ENCODE assay signal across 15 cellular contexts in genomic region chr16:12178251-12178990, GRCh38.
DNase-seq lines count a peak whose midpoint lies in the region; ATAC-seq, FAIRE-seq and TF ChIP-seq lines count a peak whose summit lies in the region.
"Had no signal": no experiment of that assay in that cellular context is flagged by ENCODE, and none has a peak within 500 bp of the region (broad histone marks: within the 10 kb centered on the region; RNA-seq: fewer than 3 reads in every experiment).

No MANE protein-coding gene starts in this region.

- FAIRE-seq in GM12878 (lab: Jason Lieb, UNC): no peak
- FAIRE-seq: small intestine had no signal

- CTCF ChIA-PET in GM12878 (lab: Yijun Ruan, JAX): interaction anchor here (0.9 kb wide), 1 partner anchor 12 kb away, joined by 3 read pairs; no protein-coding TSS in a partner anchor

- SMC1A ChIA-PET in GM12878 (lab: Charles Lee; ENCODE audit: uncharacterized antibody, unreplicated experiment): interaction anchor here (1.1 kb wide), 1 partner anchor 14 kb away, joined by 3 read pairs; no protein-coding TSS in a partner anchor

- H3K27me3 ChIP-seq in GM12878 (replicated peaks in 1 of 2; ENCODE audit: control insufficient read depth in 2 of 2, insufficient read depth in 2 of 2, low read length in 1 of 2): no peaks in the 10 kb centered on the region
- H3K27me3 ChIP-seq in rectal smooth muscle tissue (ENCODE audit: control insufficient read depth, insufficient read depth, low read length): no peaks in the 10 kb centered on the region
- no peaks in the 10 kb centered on the region for H3K27me3 ChIP-seq in GM23338 (ENCODE audit: insufficient read depth)
- H3K27me3 ChIP-seq: breast epithelium had no signal

- no peak for ATAC-seq in GM12878
- ATAC-seq in GM23338: no peak
- no peak for ATAC-seq in HG03342 (IDR thresholded peaks at IDR 0.05; ENCODE audit: unreplicated experiment)
- ATAC-seq: activated T-cell treated with anti-CD3 and anti-CD28 coated beads, Interleukin-2, amount 50 U/mL, for 4 hours; left lobe of liver had no signal

- peaks cover 5% of the 10 kb centered on the region for H3K27me3 Mint-ChIP-seq in GM23338 (ENCODE audit: insufficient read depth, low read depth, poor library complexity)

- H3F3A ChIP-seq in GM23338 (replicated peaks; ENCODE audit: low read depth): 0 out of 2 replicates have a peak, but pooled peaks cover 4% of the 10 kb centered on the region

- H3K9me3 Mint-ChIP-seq in GM23338: no peaks in the 10 kb centered on the region
- H3K9me3 Mint-ChIP-seq: activated T-cell treated with anti-CD3 and anti-CD28 coated beads, Interleukin-2, amount 50 U/mL, for 4 hours had no signal

- TSS peak; percentile 39 for BruUV-seq in GM12878 (replicated peaks; lab: Mats Ljungman, UMichigan)

- H3K9ac ChIP-seq in GM12878 (ENCODE audit: control insufficient read depth, insufficient read depth, low read length) (no peak overlapping the region), rectal smooth muscle tissue (ENCODE audit: low read length) (no peak overlapping the region)

- no peak for TF ChIP-seq RAD21 in GM12878 (IDR thresholded peaks at IDR 0.05; ENCODE audit: insufficient read depth, low read depth, low read length)

- no peaks in the 10 kb centered on the region for H3K9me2 ChIP-seq in GM23338 (ENCODE audit: insufficient read depth)

- DNase-seq in EH (ENCODE audit: low read depth) (peak; percentile 57), GM12878 (ENCODE audit: low read depth, low spot score) (no peak), inferior parietal cortex (ENCODE audit: extremely low spot score) (peak; percentile 59), GM23338 (ENCODE audit: low spot score) (no peak), coronary artery (ENCODE audit: low spot score) (no peak), RKO (ENCODE audit: low spot score) (no peak)
- DNase-seq: activated CD4-positive, CD25-positive, alpha-beta regulatory T cell; activated T-cell treated with anti-CD3 and anti-CD28 coated beads, Interleukin-2, amount 50 U/mL, for 4 hours; erythroblast; NCI-H774; small intestine had no signal

- peaks cover 21% of the 10 kb centered on the region for H3K4me1 Mint-ChIP-seq in GM23338

- no peak overlapping the region for H3K4me2 ChIP-seq in GM12878 (ENCODE audit: control insufficient read depth, insufficient read depth)
- no peak overlapping the region for H3K4me2 ChIP-seq in GM23338

- no peaks in the 10 kb centered on the region for H3K9me3 ChIP-seq in GM12878 (replicated peaks; ENCODE audit: control insufficient read depth, insufficient read depth, low read length)
- H3K9me3 ChIP-seq: breast epithelium had no signal

- no peak for TF ChIP-seq EP300 in GM12878 (IDR thresholded peaks at IDR 0.05; ENCODE audit: borderline replicate concordance in 1 of 2, control insufficient read depth in 1 of 2, low read depth in 2 of 2, low read length in 2 of 2)

- no peak overlapping the region for H3K4me3 ChIP-seq in GM12878
- no peak overlapping the region for H3K4me3 ChIP-seq in rectal smooth muscle tissue (ENCODE audit: low read length)
- H3K4me3 ChIP-seq in GM23338: no peak overlapping the region
- no peak overlapping the region for H3K4me3 ChIP-seq in coronary artery
- H3K4me3 ChIP-seq: breast epithelium had no signal

- H4K20me1 ChIP-seq in GM12878 (ENCODE audit: control insufficient read depth, insufficient read depth) (no peaks in the 10 kb centered on the region), GM23338 (replicated peaks; ENCODE audit: insufficient read depth) (no peaks in the 10 kb centered on the region)

- TF ChIP-seq POLR2A in GM12878 (IDR thresholded peaks at IDR 0.05; ENCODE audit: low read depth, low read length): no peak

- H3K79me2 ChIP-seq in GM12878 (ENCODE audit: control insufficient read depth, insufficient read depth, low read length): no peaks in the 10 kb centered on the region
- H3K79me2 ChIP-seq in GM23338 (replicated peaks; ENCODE audit: insufficient read depth): no peaks in the 10 kb centered on the region

- peaks cover 0 to 1% of the 10 kb centered on the region in 2 experiments; a peak in 1 of 4 replicates for H3K36me3 ChIP-seq in GM12878 (ENCODE audit: control insufficient read depth in 2 of 2, insufficient read depth in 2 of 2, low read length in 1 of 2)
- H3K36me3 ChIP-seq in rectal smooth muscle tissue (ENCODE audit: control insufficient read depth, insufficient read depth, low read length): no peaks in the 10 kb centered on the region
- H3K36me3 ChIP-seq in GM23338 (ENCODE audit: insufficient read depth): no peaks in the 10 kb centered on the region
- H3K36me3 ChIP-seq: breast epithelium had no signal

- no peak overlapping the region for H3K4me3 Mint-ChIP-seq in GM23338
- H3K4me3 Mint-ChIP-seq: activated T-cell treated with anti-CD3 and anti-CD28 coated beads, Interleukin-2, amount 50 U/mL, for 4 hours had no signal

- in situ Hi-C loops in GM12878 (cut with MboI): no loop called here

- intact Hi-C loops in GM12878 (cut with micrococcal nuclease; ENCODE audit: unreplicated experiment): no loop called here

- H3K27ac ChIP-seq in GM12878 (ENCODE audit: control insufficient read depth, insufficient read depth) (no peak overlapping the region), rectal smooth muscle tissue (ENCODE audit: low read depth, low read length) (peak overlapping the region; percentile 27), GM23338 (ENCODE audit: low read depth) (no peak overlapping the region), coronary artery (peak overlapping the region in 1 of 2 donors; percentile 32)

- WGBS in GM12878 (ENCODE audit: insufficient coverage, insufficient replicate concordance, low lambda C conversion rate, missing lambda C conversion rate): 95% methylated on average over 13 of the region's 13 CpGs

- RAD21 ChIA-PET in GM12878 (lab: Charles Lee; ENCODE audit: unreplicated experiment): no interaction called here

- H3K4me1 ChIP-seq in GM12878 (ENCODE audit: control insufficient read depth, insufficient read depth, low read length) (no peaks in the 10 kb centered on the region), rectal smooth muscle tissue (ENCODE audit: control insufficient read depth, insufficient read depth, low read length) (no peaks in the 10 kb centered on the region), GM23338 (ENCODE audit: insufficient read depth) (peaks cover 12% of the 10 kb centered on the region)
- H3K4me1 ChIP-seq: breast epithelium had no signal

- H2AFZ ChIP-seq in GM12878 (ENCODE audit: control insufficient read depth, low read depth, low read length) (no peak overlapping the region), GM23338 (no peak overlapping the region)

- no peaks in the 10 kb centered on the region for H3K36me3 Mint-ChIP-seq in GM23338 (ENCODE audit: low read depth)

- POLR2A ChIA-PET in GM12878 (lab: Charles Lee): no interaction called here

- no peak for TF ChIP-seq CTCF in GM12878 (IDR thresholded peaks at IDR 0.05 in 2 of 3, conservative IDR thresholded peaks at IDR 0.05 in 1 of 3; ENCODE audit: control insufficient read depth in 2 of 3, extremely low read depth in 1 of 3, insufficient read depth in 1 of 3, low read depth in 3 of 3, low read length in 3 of 3)
- no peak for TF ChIP-seq CTCF in GM23338 (conservative IDR thresholded peaks at IDR 0.05; ENCODE audit: low read depth in 2 of 2)
- no peak for TF ChIP-seq CTCF in coronary artery (IDR thresholded peaks at IDR 0.05)

- no peak overlapping the region for H3K27ac Mint-ChIP-seq in GM23338

TF ChIP-seq in GM12878, 131 proteins besides CTCF, POLR2A, EP300 and RAD21 (continues in another document):
- TF ChIP-seq NR2F1 (conservative IDR thresholded peaks at IDR 0.05) (no peak), E4F1 (IDR thresholded peaks at IDR 0.05; ENCODE audit: borderline replicate concordance, partially characterized antibody) (no peak), SIX5 (IDR thresholded peaks at IDR 0.05; ENCODE audit: low read depth, low read length, severe bottlenecking) (no peak)

TF ChIP-seq in GM23338, 12 proteins besides CTCF, POLR2A, EP300 and RAD21 (continues in another document):
- TF ChIP-seq STAT1 (IDR thresholded peaks at IDR 0.05; ENCODE audit: unreplicated experiment): no peak
- TF ChIP-seq POLR2AphosphoS5 (IDR thresholded peaks at IDR 0.05; ENCODE audit: low read depth): no peak
- no peak for TF ChIP-seq NANOG (IDR thresholded peaks at IDR 0.05; ENCODE audit: borderline replicate concordance)
- TF ChIP-seq JUNB (IDR thresholded peaks at IDR 0.05; ENCODE audit: unreplicated experiment): no peak
- TF ChIP-seq EZH2 (IDR thresholded peaks at IDR 0.05; ENCODE audit: low read depth, unreplicated experiment): no peak
- no peak for TF ChIP-seq ZNF331 (CRISPR knock-in tag; IDR thresholded peaks at IDR 0.05; ENCODE audit: low read depth)
- TF ChIP-seq EZH2phosphoT487 (IDR thresholded peaks at IDR 0.05; ENCODE audit: unreplicated experiment): no peak

Comparison
In these comparisons a context has a peak if more than half of its experiments do, and no peak if none do; other contexts are left out.
1. DNase-seq: peak in EH (single experiment) and inferior parietal cortex (single experiment); none in GM12878 (single experiment), GM23338 (single experiment), coronary artery (single experiment) and RKO (single experiment).